ENCODE assay signal across 40 cellular contexts in the genomic region with DNA sequence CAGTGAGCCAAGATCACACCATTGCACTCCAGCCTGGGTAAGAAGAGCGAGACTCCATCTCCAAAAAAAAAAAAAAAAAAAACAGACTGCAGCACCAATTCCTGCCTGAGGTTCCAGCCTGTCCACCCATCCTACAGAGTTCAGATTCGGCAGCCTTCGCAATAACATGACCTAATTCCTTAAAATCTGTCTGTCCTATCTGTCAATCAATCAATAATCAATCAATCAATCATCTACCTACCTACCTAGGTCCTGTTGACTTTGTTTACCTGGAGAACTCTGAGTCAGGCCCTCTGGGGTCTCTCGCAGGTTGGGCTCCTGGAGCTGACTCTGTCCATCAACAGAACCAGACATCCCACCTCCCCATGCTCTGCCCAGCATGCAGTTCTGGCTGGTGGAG.
"Had no signal": no experiment of that assay in that cellular context is flagged by ENCODE, and none has a peak within 500 bp of the region (broad histone marks: within the 10 kb centered on the region; RNA-seq: fewer than 3 reads in every experiment).

No MANE protein-coding gene starts in this region.

- DNase-seq: activated CD4-positive, alpha-beta memory T cell treated with anti-CD3 and anti-CD28 coated beads, Interleukin-2, amount 10 ng/mL, durations not matched to agents 7 days and 5 days; activated CD4-positive, alpha-beta T cell treated with anti-CD3 and anti-CD28 coated beads for 1 hour; activated CD4-positive, alpha-beta T cell treated with anti-CD3 and anti-CD28 coated beads for 36 hours; activated CD4-positive, alpha-beta T cell treated with anti-CD3 and anti-CD28 coated beads for 48 hours; activated CD4-positive, alpha-beta T cell treated with anti-CD3 and anti-CD28 coated beads, Interleukin-2, amount 10 ng/mL, durations not matched to agents 7 days and 5 days; activated CD4-positive, alpha-beta T cell treated with anti-CD3 and anti-CD28 coated beads, Interleukin-2, amount 50 U/mL, for 48 hours; activated CD4-positive, CD25-positive, alpha-beta regulatory T cell; activated CD8-positive, alpha-beta memory T cell treated with anti-CD3 and anti-CD28 coated beads for 24 hours; activated CD8-positive, alpha-beta memory T cell treated with anti-CD3 and anti-CD28 coated beads, Interleukin-2, amount 10 ng/mL, durations not matched to agents 7 days and 5 days; activated CD8-positive, alpha-beta memory T cell treated with anti-CD3 and anti-CD28 coated beads, Interleukin-2, amount 50 U/mL, for 48 hours; activated CD8-positive, alpha-beta T cell treated with anti-CD3 and anti-CD28 coated beads, Interleukin-2, amount 10 ng/mL, durations not matched to agents 7 days and 5 days; activated effector memory CD4-positive, alpha-beta T cell treated with Interleukin-2 at 50 U/mL for 16 hours; activated gamma-delta T cell; activated naive CD4-positive, alpha-beta T cell treated with anti-CD3 and anti-CD28 coated beads, Interleukin-2, amount 10 ng/mL, durations not matched to agents 7 days and 5 days; activated naive CD4-positive, alpha-beta T cell treated with Interleukin-2 at 50 U/mL for 16 hours; activated naive CD8-positive, alpha-beta T cell treated with anti-CD3 and anti-CD28 coated beads, Interleukin-2, amount 10 ng/mL, durations not matched to agents 7 days and 5 days; activated naive CD8-positive, alpha-beta T cell treated with anti-CD3 and anti-CD28 coated beads, Interleukin-2, amount 50 U/mL, for 24 hours; activated T-cell treated with anti-CD3 and anti-CD28 coated beads, Interleukin-2, amount 50 U/mL, for 24 hours; activated T-cell treated with anti-CD3 and anti-CD28 coated beads, Interleukin-2, amount 50 U/mL, for 48 hours; amygdala; anterior cingulate cortex; caudate nucleus; cerebellar nuclear complex; T-helper 1 cell; T-helper 2 cell; T-helper 9 cell; WERI-Rb-1 had no signal

- H3K4me3 Mint-ChIP-seq: activated CD4-positive, alpha-beta memory T cell treated with anti-CD3 and anti-CD28 coated beads, Interleukin-2, amount 10 ng/mL, durations not matched to agents 7 days and 5 days; activated CD4-positive, alpha-beta T cell treated with anti-CD3 and anti-CD28 coated beads for 36 hours; activated CD4-positive, alpha-beta T cell treated with anti-CD3 and anti-CD28 coated beads, Interleukin-2, amount 10 ng/mL, durations not matched to agents 7 days and 5 days; activated CD8-positive, alpha-beta memory T cell treated with anti-CD3 and anti-CD28 coated beads, Interleukin-2, amount 10 ng/mL, durations not matched to agents 7 days and 5 days; activated CD8-positive, alpha-beta T cell treated with anti-CD3 and anti-CD28 coated beads, Interleukin-2, amount 10 ng/mL, durations not matched to agents 7 days and 5 days; activated naive CD4-positive, alpha-beta T cell treated with anti-CD3 and anti-CD28 coated beads, Interleukin-2, amount 10 ng/mL, durations not matched to agents 7 days and 5 days; activated naive CD4-positive, alpha-beta T cell treated with anti-CD3 and anti-CD28 coated beads, Interleukin-2, amount 50 U/mL, for 24 hours; activated naive CD8-positive, alpha-beta T cell; activated naive CD8-positive, alpha-beta T cell treated with anti-CD3 and anti-CD28 coated beads, Interleukin-2, amount 10 ng/mL, durations not matched to agents 7 days and 5 days; activated naive CD8-positive, alpha-beta T cell treated with anti-CD3 and anti-CD28 coated beads, Interleukin-2, amount 50 U/mL, for 24 hours; activated T-cell treated with anti-CD3 and anti-CD28 coated beads, Interleukin-2, amount 50 U/mL, for 24 hours; brain; central memory CD8-positive, alpha-beta T cell; T-helper 1 cell treated with Interleukin-12 subunit alpha and Interleukin-12 subunit beta and Interleukin-4 antibody, amounts not matched to agents 30 μg/mL and 1 μg/mL, for 36 hours; T-helper 2 cell treated with Interferon-gamma antibody and Interleukin-4, amounts not matched to agents 5 μg/mL and 100 μg/mL, for 36 hours; WTC11 had no signal

- H3K9me3 Mint-ChIP-seq: activated CD4-positive, alpha-beta memory T cell treated with anti-CD3 and anti-CD28 coated beads, Interleukin-2, amount 10 ng/mL, durations not matched to agents 7 days and 5 days; activated CD4-positive, alpha-beta T cell treated with anti-CD3 and anti-CD28 coated beads, Interleukin-2, amount 10 ng/mL, durations not matched to agents 7 days and 5 days; activated naive CD4-positive, alpha-beta T cell treated with anti-CD3 and anti-CD28 coated beads, Interleukin-2, amount 10 ng/mL, durations not matched to agents 7 days and 5 days; activated naive CD4-positive, alpha-beta T cell treated with anti-CD3 and anti-CD28 coated beads, Interleukin-2, amount 50 U/mL, for 24 hours; activated naive CD8-positive, alpha-beta T cell treated with anti-CD3 and anti-CD28 coated beads, Interleukin-2, amount 10 ng/mL, durations not matched to agents 7 days and 5 days; activated naive CD8-positive, alpha-beta T cell treated with anti-CD3 and anti-CD28 coated beads, Interleukin-2, amount 50 U/mL, for 24 hours; activated T-cell treated with anti-CD3 and anti-CD28 coated beads, Interleukin-2, amount 50 U/mL, for 24 hours; activated T-helper 2 cell treated with anti-CD3 and anti-CD28 coated beads, Interferon-gamma antibody, Interleukin-2, Interleukin-4, amounts not matched to agents 10 μg/mL and 5 μg/mL and 100 μg/mL, durations not matched to agents 14 hours and 24 hours and 36 hours; central memory CD8-positive, alpha-beta T cell; T-helper 1 cell treated with Interleukin-12 subunit alpha and Interleukin-12 subunit beta and Interleukin-4 antibody, amounts not matched to agents 30 μg/mL and 1 μg/mL, for 36 hours; T-helper 2 cell treated with Interferon-gamma antibody and Interleukin-4, amounts not matched to agents 5 μg/mL and 100 μg/mL, for 36 hours; WTC11 had no signal

- H3K9me3 ChIP-seq: ascending aorta had no signal

- H3K27ac Mint-ChIP-seq: activated CD4-positive, alpha-beta memory T cell treated with anti-CD3 and anti-CD28 coated beads, Interleukin-2, amount 10 ng/mL, durations not matched to agents 7 days and 5 days; activated CD4-positive, alpha-beta T cell treated with anti-CD3 and anti-CD28 coated beads for 36 hours; activated CD4-positive, alpha-beta T cell treated with anti-CD3 and anti-CD28 coated beads, Interleukin-2, amount 10 ng/mL, durations not matched to agents 7 days and 5 days; activated CD8-positive, alpha-beta memory T cell treated with anti-CD3 and anti-CD28 coated beads, Interleukin-2, amount 10 ng/mL, durations not matched to agents 7 days and 5 days; activated CD8-positive, alpha-beta T cell treated with anti-CD3 and anti-CD28 coated beads, Interleukin-2, amount 10 ng/mL, durations not matched to agents 7 days and 5 days; activated naive CD4-positive, alpha-beta T cell treated with anti-CD3 and anti-CD28 coated beads, Interleukin-2, amount 10 ng/mL, durations not matched to agents 7 days and 5 days; activated naive CD4-positive, alpha-beta T cell treated with anti-CD3 and anti-CD28 coated beads, Interleukin-2, amount 50 U/mL, for 24 hours; activated naive CD8-positive, alpha-beta T cell; activated naive CD8-positive, alpha-beta T cell treated with anti-CD3 and anti-CD28 coated beads, Interleukin-2, amount 10 ng/mL, durations not matched to agents 7 days and 5 days; activated naive CD8-positive, alpha-beta T cell treated with anti-CD3 and anti-CD28 coated beads, Interleukin-2, amount 50 U/mL, for 24 hours; activated T-cell treated with anti-CD3 and anti-CD28 coated beads, Interleukin-2, amount 50 U/mL, for 24 hours; activated T-helper 2 cell treated with anti-CD3 and anti-CD28 coated beads, Interferon-gamma antibody, Interleukin-2, Interleukin-4, amounts not matched to agents 10 μg/mL and 5 μg/mL and 100 μg/mL, durations not matched to agents 14 hours and 24 hours and 36 hours; T-helper 1 cell treated with Interleukin-12 subunit alpha and Interleukin-12 subunit beta and Interleukin-4 antibody, amounts not matched to agents 30 μg/mL and 1 μg/mL, for 36 hours; T-helper 2 cell treated with Interferon-gamma antibody and Interleukin-4, amounts not matched to agents 5 μg/mL and 100 μg/mL, for 36 hours; WTC11 had no signal

- FAIRE-seq: bronchial epithelial cell, TTC549 had no signal

- H3K36me3 ChIP-seq: ascending aorta, cardiac muscle cell, WERI-Rb-1 had no signal

- H3K36me3 Mint-ChIP-seq: activated CD8-positive, alpha-beta memory T cell treated with anti-CD3 and anti-CD28 coated beads, Interleukin-2, amount 10 ng/mL, durations not matched to agents 7 days and 5 days; activated naive CD4-positive, alpha-beta T cell treated with anti-CD3 and anti-CD28 coated beads, Interleukin-2, amount 10 ng/mL, durations not matched to agents 7 days and 5 days; activated naive CD4-positive, alpha-beta T cell treated with anti-CD3 and anti-CD28 coated beads, Interleukin-2, amount 50 U/mL, for 24 hours; activated naive CD8-positive, alpha-beta T cell; activated naive CD8-positive, alpha-beta T cell treated with anti-CD3 and anti-CD28 coated beads, Interleukin-2, amount 10 ng/mL, durations not matched to agents 7 days and 5 days; brain; WTC11 had no signal

- H3K4me3 ChIP-seq: ascending aorta, cardiac muscle cell had no signal

- ATAC-seq: activated CD4-positive, alpha-beta T cell treated with anti-CD3 and anti-CD28 coated beads for 36 hours; activated CD4-positive, CD25-positive, alpha-beta regulatory T cell treated with anti-CD3 and anti-CD28 coated beads, Interleukin-2, amount 50 U/mL, for 24 hours; activated CD8-positive, alpha-beta memory T cell treated with anti-CD3 and anti-CD28 coated beads, Interleukin-2, amount 10 ng/mL, durations not matched to agents 7 days and 5 days; activated CD8-positive, alpha-beta T cell treated with anti-CD3 and anti-CD28 coated beads, Interleukin-2, amount 10 ng/mL, durations not matched to agents 7 days and 5 days; activated naive CD8-positive, alpha-beta T cell treated with anti-CD3 and anti-CD28 coated beads, Interleukin-2, amount 50 U/mL, for 24 hours; WTC11 had no signal

- H3K27me3 ChIP-seq: ascending aorta, cardiac muscle cell had no signal

- H3K27ac ChIP-seq: ascending aorta, cardiac muscle cell, WERI-Rb-1 had no signal

- H3K4me1 Mint-ChIP-seq: activated CD4-positive, alpha-beta memory T cell treated with anti-CD3 and anti-CD28 coated beads, Interleukin-2, amount 10 ng/mL, durations not matched to agents 7 days and 5 days; activated CD4-positive, alpha-beta T cell treated with anti-CD3 and anti-CD28 coated beads for 36 hours; activated CD4-positive, alpha-beta T cell treated with anti-CD3 and anti-CD28 coated beads, Interleukin-2, amount 10 ng/mL, durations not matched to agents 7 days and 5 days; activated CD8-positive, alpha-beta memory T cell treated with anti-CD3 and anti-CD28 coated beads, Interleukin-2, amount 10 ng/mL, durations not matched to agents 7 days and 5 days; activated naive CD4-positive, alpha-beta T cell treated with anti-CD3 and anti-CD28 coated beads, Interleukin-2, amount 10 ng/mL, durations not matched to agents 7 days and 5 days; activated naive CD4-positive, alpha-beta T cell treated with anti-CD3 and anti-CD28 coated beads, Interleukin-2, amount 50 U/mL, for 24 hours; activated naive CD8-positive, alpha-beta T cell treated with anti-CD3 and anti-CD28 coated beads, Interleukin-2, amount 10 ng/mL, durations not matched to agents 7 days and 5 days; activated naive CD8-positive, alpha-beta T cell treated with anti-CD3 and anti-CD28 coated beads, Interleukin-2, amount 50 U/mL, for 24 hours; central memory CD8-positive, alpha-beta T cell had no signal
